ENCODE assay signal across 1 cellular context in genomic region chr14:52729925-52730707, GRCh38.
A peak's percentile ranks its signal among the peaks of the same experiment; 100 is the strongest.
TF ChIP-seq lines count a peak whose summit lies in the region.

TSS of gene STYX (plus strand) at chr14:52730166. CDS start at chr14:52730475, 309 bp downstream.

TF ChIP-seq in GM23338, 12 proteins besides CTCF, POLR2A, EP300 and RAD21 (continued from another document):
- TF ChIP-seq ZNF462 (CRISPR knock-in tag; IDR thresholded peaks at IDR 0.05) (no peak), ZNF331 (CRISPR knock-in tag; IDR thresholded peaks at IDR 0.05; ENCODE audit: low read depth) (no peak), CREB1 (CRISPR knock-in tag; IDR thresholded peaks at IDR 0.05; ENCODE audit: low read depth) (peak; percentile 67), ZNF114 (CRISPR knock-in tag; IDR thresholded peaks at IDR 0.05) (no peak), REST (IDR thresholded peaks at IDR 0.05; ENCODE audit: unreplicated experiment) (no peak), EZH2phosphoT487 (IDR thresholded peaks at IDR 0.05; ENCODE audit: unreplicated experiment) (no peak)
